Comparison of ENCODE assay signal across 17 cellular contexts in the genomic region with DNA sequence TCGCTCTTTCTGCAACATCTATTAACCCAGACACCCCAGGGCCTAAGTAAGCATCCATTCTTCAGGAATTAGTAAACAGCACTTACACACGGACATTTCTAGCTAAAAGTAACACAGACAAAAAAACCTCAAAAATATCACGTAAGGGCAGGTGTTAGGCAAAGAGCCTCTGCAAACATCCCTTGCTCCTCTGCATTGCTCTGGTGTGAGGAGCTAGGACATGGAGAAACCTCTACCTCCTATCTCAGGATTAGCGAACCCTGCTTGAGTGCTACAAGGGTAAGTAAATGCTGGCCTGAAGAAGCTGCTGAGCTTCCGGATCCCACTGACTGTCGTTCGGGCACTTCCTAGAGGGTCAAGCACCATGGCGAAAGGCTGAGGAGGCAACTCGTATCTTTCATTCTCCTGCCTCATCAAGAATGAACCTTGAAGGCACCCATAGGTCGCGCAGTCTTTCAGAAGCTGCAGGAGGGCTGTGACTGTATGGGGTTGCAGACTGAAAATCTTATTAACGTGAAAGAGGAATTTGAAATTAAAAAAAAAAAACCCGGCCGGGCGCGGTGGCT. TPM values are rescaled to one million over a fixed set of nuclear protein-coding genes. Genes with fewer than 3 reads are reported as not detected.
DNase-seq lines count a peak whose midpoint lies in the region; TF ChIP-seq lines count a peak whose summit lies in the region.
"Had no signal": no experiment of that assay in that cellular context is flagged by ENCODE, and none has a peak within 500 bp of the region (broad histone marks: within the 10 kb centered on the region; RNA-seq: fewer than 3 reads in every experiment).

No MANE protein-coding gene starts in this region.

- H3K4me1 Mint-ChIP-seq in T-helper 2 cell treated with Interferon-gamma antibody and Interleukin-4, amounts not matched to agents 5 μg/mL and 100 μg/mL, for 36 hours (ENCODE audit: low read depth): peaks cover 21% of the 10 kb centered on the region
- peaks cover 23% of the 10 kb centered on the region for H3K4me1 Mint-ChIP-seq in activated T-helper 2 cell treated with anti-CD3 and anti-CD28 coated beads, Interferon-gamma antibody, Interleukin-2, Interleukin-4, amounts not matched to agents 10 μg/mL and 5 μg/mL and 100 μg/mL, durations not matched to agents 14 hours and 24 hours and 36 hours (ENCODE audit: low read depth)

- no peak overlapping the region for H3K27ac Mint-ChIP-seq in T-helper 2 cell treated with Interferon-gamma antibody and Interleukin-4, amounts not matched to agents 5 μg/mL and 100 μg/mL, for 36 hours
- no peak overlapping the region for H3K27ac Mint-ChIP-seq in activated T-helper 2 cell treated with anti-CD3 and anti-CD28 coated beads, Interferon-gamma antibody, Interleukin-2, Interleukin-4, amounts not matched to agents 10 μg/mL and 5 μg/mL and 100 μg/mL, durations not matched to agents 14 hours and 24 hours and 36 hours
- H3K27ac Mint-ChIP-seq: activated naive CD8-positive, alpha-beta T cell treated with anti-CD3 and anti-CD28 coated beads for 36 hours had no signal

- H3K27ac ChIP-seq in muscle layer of duodenum (ENCODE audit: low read length): no peak overlapping the region
- no peak overlapping the region for H3K27ac ChIP-seq in testis
- H3K27ac ChIP-seq: parathyroid adenoma had no signal

- H3K9me3 ChIP-seq in muscle layer of duodenum (ENCODE audit: control insufficient read depth in 1 of 2, low read length in 2 of 2) (no peaks in the 10 kb centered on the region), testis (no peaks in the 10 kb centered on the region)
- H3K9me3 ChIP-seq: Caco-2, SK-N-SH had no signal

- no peak for DNase-seq in T-helper 2 cell treated with Interferon-gamma antibody and Interleukin-4, amounts not matched to agents 5 μg/mL and 100 μg/mL, for 36 hours (ENCODE audit: low spot score)
- DNase-seq in T-helper 2 cell (no peak), testis (peak; percentile 33), GOT3 (lab: John Stamatoyannopoulos, UW) (no peak), mesenteric fat pad (ENCODE audit: low spot score) (no peak), SKM-1 (lab: John Stamatoyannopoulos, UW; ENCODE audit: unreplicated experiment) (no peak)
- DNase-seq in activated T-helper 2 cell treated with anti-CD3 and anti-CD28 coated beads, Interferon-gamma antibody, Interleukin-2, Interleukin-4, amounts not matched to agents 10 μg/mL and 5 μg/mL and 100 μg/mL, durations not matched to agents 14 hours and 24 hours and 36 hours (ENCODE audit: low spot score): no peak
- DNase-seq: activated naive CD8-positive, alpha-beta T cell treated with anti-CD3 and anti-CD28 coated beads for 36 hours; Caco-2; GF-D8; mammary epithelial cell; NCI-H345; SK-N-SH had no signal

- no peak for TF ChIP-seq CTCF in testis (IDR thresholded peaks at IDR 0.05)

- H3K4me3 ChIP-seq in muscle layer of duodenum (ENCODE audit: low read depth in 1 of 2, low read length in 2 of 2) (peak overlapping the region; percentile 44 to 91), testis (no peak overlapping the region)

- no peak for TF ChIP-seq POLR2A in testis (IDR thresholded peaks at IDR 0.05)

- WGBS in testis, 2 donors: 67 to 73% methylated on average over 14 to 16 of the region's 16 CpGs

- H3K4me3 Mint-ChIP-seq in T-helper 2 cell treated with Interferon-gamma antibody and Interleukin-4, amounts not matched to agents 5 μg/mL and 100 μg/mL, for 36 hours: peak overlapping the region; percentile 60
- H3K4me3 Mint-ChIP-seq in activated T-helper 2 cell treated with anti-CD3 and anti-CD28 coated beads, Interferon-gamma antibody, Interleukin-2, Interleukin-4, amounts not matched to agents 10 μg/mL and 5 μg/mL and 100 μg/mL, durations not matched to agents 14 hours and 24 hours and 36 hours (ENCODE audit: low read depth): peak overlapping the region; percentile 28

- peaks cover 57% of the 10 kb centered on the region for H3K27me3 Mint-ChIP-seq in T-helper 2 cell treated with Interferon-gamma antibody and Interleukin-4, amounts not matched to agents 5 μg/mL and 100 μg/mL, for 36 hours (ENCODE audit: low read depth)
- H3K27me3 Mint-ChIP-seq in activated T-helper 2 cell treated with anti-CD3 and anti-CD28 coated beads, Interferon-gamma antibody, Interleukin-2, Interleukin-4, amounts not matched to agents 10 μg/mL and 5 μg/mL and 100 μg/mL, durations not matched to agents 14 hours and 24 hours and 36 hours (ENCODE audit: low read depth): peaks cover 49% of the 10 kb centered on the region

- no peaks in the 10 kb centered on the region for H3K9me3 Mint-ChIP-seq in T-helper 2 cell treated with Interferon-gamma antibody and Interleukin-4, amounts not matched to agents 5 μg/mL and 100 μg/mL, for 36 hours
- H3K9me3 Mint-ChIP-seq in activated T-helper 2 cell treated with anti-CD3 and anti-CD28 coated beads, Interferon-gamma antibody, Interleukin-2, Interleukin-4, amounts not matched to agents 10 μg/mL and 5 μg/mL and 100 μg/mL, durations not matched to agents 14 hours and 24 hours and 36 hours: no peaks in the 10 kb centered on the region
- H3K9me3 Mint-ChIP-seq: activated naive CD8-positive, alpha-beta T cell treated with anti-CD3 and anti-CD28 coated beads for 36 hours; central memory CD8-positive, alpha-beta T cell had no signal

- peaks cover 2% of the 10 kb centered on the region for H3K36me3 Mint-ChIP-seq in T-helper 2 cell treated with Interferon-gamma antibody and Interleukin-4, amounts not matched to agents 5 μg/mL and 100 μg/mL, for 36 hours (ENCODE audit: low read depth)
- no peaks in the 10 kb centered on the region for H3K36me3 Mint-ChIP-seq in activated T-helper 2 cell treated with anti-CD3 and anti-CD28 coated beads, Interferon-gamma antibody, Interleukin-2, Interleukin-4, amounts not matched to agents 10 μg/mL and 5 μg/mL and 100 μg/mL, durations not matched to agents 14 hours and 24 hours and 36 hours (ENCODE audit: low read depth)
- H3K36me3 Mint-ChIP-seq: activated naive CD8-positive, alpha-beta T cell treated with anti-CD3 and anti-CD28 coated beads for 36 hours had no signal

- H3K4me1 ChIP-seq in muscle layer of duodenum (ENCODE audit: control insufficient read depth in 1 of 2, insufficient read depth in 2 of 2, low read length in 2 of 2) (peaks cover 0 to 13% of the 10 kb centered on the region in 2 donors), testis (no peaks in the 10 kb centered on the region)
- H3K4me1 ChIP-seq: Caco-2, parathyroid adenoma had no signal

- H3K27me3 ChIP-seq in muscle layer of duodenum (ENCODE audit: low read depth, low read length) (peaks cover 22% of the 10 kb centered on the region), testis (no peaks in the 10 kb centered on the region)

- intact Hi-C loops in activated T-helper 2 cell treated with anti-CD3 and anti-CD28 coated beads, Interferon-gamma antibody, Interleukin-2, Interleukin-4, amounts not matched to agents 10 μg/mL and 5 μg/mL and 100 μg/mL, durations not matched to agents 14 hours and 24 hours and 36 hours (cut with micrococcal nuclease): loop anchor here (5.0 to 10.0 kb wide), 2 partner anchors 131 to 278 kb away; no protein-coding TSS in a partner anchor
- intact Hi-C loops in testis (cut with DNase I; ENCODE audit: low total_unique reads): loop anchor here (10.0 kb wide), 1 partner anchor 361 kb away; no protein-coding TSS in a partner anchor

- H3K36me3 ChIP-seq in muscle layer of duodenum (ENCODE audit: control insufficient read depth in 1 of 2, insufficient read depth in 2 of 2, low read length in 2 of 2) (no peaks in the 10 kb centered on the region), testis (ENCODE audit: low read depth, missing control alignments) (no peaks in the 10 kb centered on the region)

RNA-seq across cellular contexts. Expression of a gene that starts 2.1 kb away (rescaled TPM):
- total RNA-seq in activated T-helper 2 cell treated with anti-CD3 and anti-CD28 coated beads, Interferon-gamma antibody, Interleukin-2, Interleukin-4, amounts not matched to agents 10 μg/mL and 5 μg/mL and 100 μg/mL, durations not matched to agents 14 hours and 24 hours and 36 hours: 0.43 and 0.44 TPM in 2 replicates
- total RNA-seq in testis (under 1 TPM; 0.31 to 0.43 TPM), mesenteric fat pad (253 TPM)
- polyA plus RNA-seq in testis (ENCODE audit: insufficient read depth, low read depth, low replicate concordance): 3.6 TPM
- total RNA-seq: activated naive CD8-positive, alpha-beta T cell treated with anti-CD3 and anti-CD28 coated beads for 36 hours; Caco-2; endothelial cell of umbilical vein; mammary epithelial cell had no signal
- polyA plus RNA-seq: mammary epithelial cell had no signal

RNA-seq across cellular contexts. Expression of a gene that starts 35.3 kb away (rescaled TPM):
- total RNA-seq in activated T-helper 2 cell treated with anti-CD3 and anti-CD28 coated beads, Interferon-gamma antibody, Interleukin-2, Interleukin-4, amounts not matched to agents 10 μg/mL and 5 μg/mL and 100 μg/mL, durations not matched to agents 14 hours and 24 hours and 36 hours: 131 and 135 TPM in 2 replicates
- total RNA-seq in testis (100 to 1,000 TPM; 110 to 153 TPM), mesenteric fat pad (61.9 TPM)
- polyA plus RNA-seq in testis (ENCODE audit: insufficient read depth, low read depth, low replicate concordance): 92.7 TPM

Comparison
In these comparisons a context has a peak if more than half of its experiments do, and no peak if none do; other contexts are left out.
1. H3K4me3 ChIP-seq: peak in muscle layer of duodenum (2 of 2); none in testis (0 of 2).
2. RNA of a gene that starts 2.1 kb away (total RNA-seq): 253 TPM in mesenteric fat pad (single experiment); 0.43 to 0.44 TPM in activated T-helper 2 cell treated with anti-CD3 and anti-CD28 coated beads, Interferon-gamma antibody, Interleukin-2, Interleukin-4, amounts not matched to agents 10 μg/mL and 5 μg/mL and 100 μg/mL, durations not matched to agents 14 hours and 24 hours and 36 hours and 0.31 to 0.43 TPM in testis; every median in the first group is over 100 times any median in the second.